Comparison of ENCODE assay signal across 8 cellular contexts in genomic region chrX:44872817-44873414, GRCh38. TPM values are rescaled to one million over a fixed set of nuclear protein-coding genes. Genes with fewer than 3 reads are reported as not detected.
DNase-seq lines count a peak whose midpoint lies in the region; ATAC-seq and TF ChIP-seq lines count a peak whose summit lies in the region.

TSS of gene KDM6A (plus strand) at chrX:44873188. CDS start at chrX:44873552, 364 bp downstream.

- CTCF ChIA-PET in RWPE1 (lab: Yijun Ruan, JAX), result no interaction called here

- no peaks in the 10 kb centered on the region for H3K27me3 Mint-ChIP-seq in natural killer cell (ENCODE audit: low read depth in 2 of 2)

- intact Hi-C loops in natural killer cell (cut with micrococcal nuclease), result loop anchor here (5.0 kb wide), 1 partner anchor 204 kb away; no protein-coding TSS in a partner anchor

- peaks cover 15 to 38% of the 10 kb centered on the region in 2 donors for H3K4me1 Mint-ChIP-seq in natural killer cell

- H3K9me3 Mint-ChIP-seq in natural killer cell, result no peaks in the 10 kb centered on the region

- H3K27ac ChIP-seq in RWPE1, result peak within 1 kb of the TSS; percentile 92

- POLR2A ChIA-PET in RWPE1 (lab: Yijun Ruan, JAX; ENCODE audit: low non-redundant PET), result interaction anchor here (1.0 kb wide), 1 partner anchor 77 kb away, joined by 5 read pairs; no protein-coding TSS in a partner anchor

- peak within 1 kb of the TSS; percentile 97 for H3K4me3 Mint-ChIP-seq in natural killer cell

- peak; percentile 86 to 94 (median 88) for ATAC-seq in natural killer cell

- TF ChIP-seq CTCF in LNCaP clone FGC (IDR thresholded peaks at IDR 0.05; ENCODE audit: control insufficient read depth, extremely low read depth, insufficient read depth) (no peak), RWPE1 (conservative IDR thresholded peaks at IDR 0.05; ENCODE audit: low read depth) (no peak), natural killer cell (IDR thresholded peaks at IDR 0.05) (no peak)

- peak within 1 kb of the TSS; percentile 91 to 95 for H3K27ac Mint-ChIP-seq in natural killer cell

- DNase-seq in Daoy (ENCODE audit: low read depth), result peak; percentile 96
- peak; percentile 74 for DNase-seq in GOT3 (lab: John Stamatoyannopoulos, UW)
- peak; percentile 86 for DNase-seq in LNCaP clone FGC (ENCODE audit: low read depth)
- peak; percentile 94 for DNase-seq in RWPE1 (ENCODE audit: low spot score)
- peak; percentile 99 for DNase-seq in activated T-helper 9 cell treated with anti-CD3 and anti-CD28 coated beads, Interleukin-2, amount 50 U/mL, for 16 hours (ENCODE audit: low read depth)
- peak; percentile 91 for DNase-seq in fibroblast of peridontal ligament (ENCODE audit: extremely low read depth)
- peak; percentile 90 for DNase-seq in natural killer cell
- DNase-seq in stimulated activated naive CD4-positive, alpha-beta T cell treated with Interleukin-2 at 50 U/mL for 16 hours (lab: John Stamatoyannopoulos, UW), result peak; percentile 94

- peak within 1 kb of the TSS; percentile 83 for H3K4me3 ChIP-seq in LNCaP clone FGC (ENCODE audit: low read depth, low read length)

- no peaks in the 10 kb centered on the region for H3K36me3 Mint-ChIP-seq in natural killer cell

RNA-seq across cellular contexts. Expression of gene KDM6A, which starts in this region (rescaled TPM):
- total RNA-seq in Daoy (2014; rRNA removed; shearing (Covaris generic)), result 5.3 and 7.5 TPM in 2 replicates
- total RNA-seq in natural killer cell, result 100 to 1,000 TPM in 1 of 3 donors, 10 to 100 TPM in 2; 60.8 to 121 (median 73.1) TPM

Comparison
In these comparisons a context has a peak if more than half of its experiments do, and no peak if none do; other contexts are left out.
1. Peak in every context shown above with its lines: DNase-seq, ATAC-seq, H3K4me3 ChIP-seq and H3K27ac ChIP-seq.